In genomic region chr4:133450813-133451212, GRCh38 we compare ENCODE assay signal across 9 cellular contexts.
"Had no signal": no experiment of that assay in that cellular context is flagged by ENCODE, and none has a peak within 500 bp of the region (broad histone marks: within the 10 kb centered on the region; RNA-seq: fewer than 3 reads in every experiment).

No MANE protein-coding gene starts in this region.

- H3K9ac ChIP-seq: GM23248 had no signal

- FAIRE-seq: H54, HTR-8/SVneo, K562 had no signal

- H2AFZ ChIP-seq: GM23248 had no signal

- DNase-seq: GM23248, GOT3, H9, HCEC 1CT, IMR-90, KG1 had no signal

- H3K27ac ChIP-seq: GM23248 had no signal

- H3K4me3 ChIP-seq: GM23248, K562 had no signal
